ENCODE assay signal across 8 cellular contexts in genomic region chr13:33487575-33488243, GRCh38.
DNase-seq lines count a peak whose midpoint lies in the region; ATAC-seq, FAIRE-seq and TF ChIP-seq lines count a peak whose summit lies in the region.

No MANE protein-coding gene starts in this region.

- H2AFZ ChIP-seq in astrocyte (ENCODE audit: low read depth, low read length) = no peak overlapping the region

- no peak overlapping the region for H3K4me3 ChIP-seq in astrocyte (ENCODE audit: insufficient read depth, low read depth, low read length)
- H3K4me3 ChIP-seq in left lung = no peak overlapping the region
- no peak overlapping the region for H3K4me3 ChIP-seq in CD8-positive, alpha-beta T cell (ENCODE audit: low read depth, low read length)

- peak; percentile 54 for FAIRE-seq in astrocyte (lab: Jason Lieb, UNC)
- FAIRE-seq in RCC 7860 (lab: Jason Lieb, UNC) = no peak
- no peak for FAIRE-seq in H54 (lab: Jason Lieb, UNC)

- TF ChIP-seq CTCF in astrocyte (IDR thresholded peaks at IDR 0.05; ENCODE audit: insufficient read depth, low read depth, low read length) (no peak), left lung (IDR thresholded peaks at IDR 0.05) (peak; percentile 34 to 42)
- no peak for TF ChIP-seq CTCF in CD8-positive, alpha-beta T cell (IDR thresholded peaks at IDR 0.05)

- no peak overlapping the region for H3K27ac Mint-ChIP-seq in astrocyte (ENCODE audit: unreplicated experiment)
- H3K27ac Mint-ChIP-seq in CD8-positive, alpha-beta T cell = no peak overlapping the region

- peaks cover 2% of the 10 kb centered on the region for H3K9me3 Mint-ChIP-seq in astrocyte (ENCODE audit: unreplicated experiment)
- H3K9me3 Mint-ChIP-seq in CD8-positive, alpha-beta T cell = peaks cover 8% of the 10 kb centered on the region

- no peaks in the 10 kb centered on the region for H3K36me3 Mint-ChIP-seq in astrocyte (ENCODE audit: low read depth, unreplicated experiment)
- H3K36me3 Mint-ChIP-seq in CD8-positive, alpha-beta T cell = no peaks in the 10 kb centered on the region

- no peak for TF ChIP-seq EP300 in Ishikawa (IDR thresholded peaks at IDR 0.05; ENCODE audit: borderline replicate concordance)

- H3K4me1 ChIP-seq in astrocyte (ENCODE audit: insufficient read depth, low read length) (peaks cover 3% of the 10 kb centered on the region), left lung (no peaks in the 10 kb centered on the region)
- H3K4me1 ChIP-seq in CD8-positive, alpha-beta T cell (ENCODE audit: insufficient read depth, low read length) = no peaks in the 10 kb centered on the region

- H3K9me3 ChIP-seq in astrocyte (ENCODE audit: insufficient read depth, low read depth, low read length) (no peaks in the 10 kb centered on the region), left lung (peaks cover 0 to 5% of the 10 kb centered on the region in 2 donors)
- H3K9me3 ChIP-seq in CD8-positive, alpha-beta T cell (ENCODE audit: low read length) = no peaks in the 10 kb centered on the region

- CTCF ChIA-PET in CD8-positive, alpha-beta T cell (lab: Charles Lee) = no interaction called here

- H4K20me1 ChIP-seq in astrocyte (ENCODE audit: insufficient read depth, low read length) = no peaks in the 10 kb centered on the region

- no peak overlapping the region for H3K4me3 Mint-ChIP-seq in astrocyte (ENCODE audit: unreplicated experiment)
- H3K4me3 Mint-ChIP-seq in CD8-positive, alpha-beta T cell = no peak overlapping the region

- ATAC-seq in GM18517 (IDR thresholded peaks at IDR 0.05; ENCODE audit: unreplicated experiment) (peak; percentile 76), left lung (peak; percentile 93)
- no peak for ATAC-seq in CD8-positive, alpha-beta T cell

- no peaks in the 10 kb centered on the region for H3K36me3 ChIP-seq in astrocyte (ENCODE audit: insufficient read depth, low read length)
- H3K36me3 ChIP-seq in left lung = no peaks in the 10 kb centered on the region
- no peaks in the 10 kb centered on the region for H3K36me3 ChIP-seq in CD8-positive, alpha-beta T cell (ENCODE audit: insufficient read depth, low read length)

- H3K79me2 ChIP-seq in astrocyte (ENCODE audit: insufficient read depth, low read length) = no peaks in the 10 kb centered on the region

- H3K4me1 Mint-ChIP-seq in astrocyte (ENCODE audit: low read depth, unreplicated experiment) = peaks cover 22% of the 10 kb centered on the region
- H3K4me1 Mint-ChIP-seq in CD8-positive, alpha-beta T cell (ENCODE audit: low read depth) = no peaks in the 10 kb centered on the region

- peak; percentile 72 for TF ChIP-seq RAD21 in Ishikawa (IDR thresholded peaks at IDR 0.05; ENCODE audit: low read depth)

- no peaks in the 10 kb centered on the region for H3K27me3 ChIP-seq in astrocyte (ENCODE audit: insufficient read depth, low read length)
- no peaks in the 10 kb centered on the region for H3K27me3 ChIP-seq in left lung
- H3K27me3 ChIP-seq in CD8-positive, alpha-beta T cell (ENCODE audit: insufficient read depth, low read length) = no peaks in the 10 kb centered on the region

- no peak overlapping the region for H3K9ac ChIP-seq in astrocyte (ENCODE audit: low read length)

- TF ChIP-seq POLR2A in H54 (IDR thresholded peaks at IDR 0.05; ENCODE audit: low read depth, low read length) = no peak

- DNase-seq in astrocyte (ENCODE audit: low read depth) = no peak
- DNase-seq in left lung = no peak
- no peak for DNase-seq in CD8-positive, alpha-beta T cell
- DNase-seq in activated naive CD4-positive, alpha-beta T cell treated with Interleukin-2 at 50 U/mL for 16 hours = no peak
- DNase-seq in RCC 7860 (ENCODE audit: low spot score) = no peak
- no peak for DNase-seq in H54 (ENCODE audit: insufficient read length, low spot score)

- intact Hi-C loops in left lung (cut with DNase I) = no loop called here
- intact Hi-C loops in CD8-positive, alpha-beta T cell (cut with DNase I, micrococcal nuclease) = no loop called here

- no peak overlapping the region for H3K4me2 ChIP-seq in astrocyte (ENCODE audit: low read length)

- no peaks in the 10 kb centered on the region for H3K27me3 Mint-ChIP-seq in astrocyte (ENCODE audit: low read depth, unreplicated experiment)
- H3K27me3 Mint-ChIP-seq in CD8-positive, alpha-beta T cell (ENCODE audit: low read depth) = peaks cover 9% of the 10 kb centered on the region

- POLR2A ChIA-PET in CD8-positive, alpha-beta T cell (lab: Charles Lee) = no interaction called here

- H3K27ac ChIP-seq in astrocyte (ENCODE audit: low read depth, low read length) (no peak overlapping the region), left lung (no peak overlapping the region)
- H3K27ac ChIP-seq in CD8-positive, alpha-beta T cell (ENCODE audit: low read depth, low read length) = no peak overlapping the region

TF ChIP-seq in Ishikawa, 13 proteins besides CTCF, POLR2A, EP300 and RAD21:
- no peak for TF ChIP-seq NFIC (IDR thresholded peaks at IDR 0.05)
- no peak for TF ChIP-seq USF1 (IDR thresholded peaks at IDR 0.05)
- TF ChIP-seq TCF12 (IDR thresholded peaks at IDR 0.05; ENCODE audit: low read depth) = no peak
- TF ChIP-seq TAF1 (IDR thresholded peaks at IDR 0.05; ENCODE audit: low read depth) = no peak
TF ChIP-seq in Ishikawa: peak in this region for 0.

Comparison
In these comparisons a context has a peak if more than half of its experiments do, and no peak if none do; other contexts are left out.
1. CTCF ChIP-seq: peak in left lung (2 of 2); none in astrocyte (single experiment) and CD8-positive, alpha-beta T cell (single experiment).